In the genomic region with DNA sequence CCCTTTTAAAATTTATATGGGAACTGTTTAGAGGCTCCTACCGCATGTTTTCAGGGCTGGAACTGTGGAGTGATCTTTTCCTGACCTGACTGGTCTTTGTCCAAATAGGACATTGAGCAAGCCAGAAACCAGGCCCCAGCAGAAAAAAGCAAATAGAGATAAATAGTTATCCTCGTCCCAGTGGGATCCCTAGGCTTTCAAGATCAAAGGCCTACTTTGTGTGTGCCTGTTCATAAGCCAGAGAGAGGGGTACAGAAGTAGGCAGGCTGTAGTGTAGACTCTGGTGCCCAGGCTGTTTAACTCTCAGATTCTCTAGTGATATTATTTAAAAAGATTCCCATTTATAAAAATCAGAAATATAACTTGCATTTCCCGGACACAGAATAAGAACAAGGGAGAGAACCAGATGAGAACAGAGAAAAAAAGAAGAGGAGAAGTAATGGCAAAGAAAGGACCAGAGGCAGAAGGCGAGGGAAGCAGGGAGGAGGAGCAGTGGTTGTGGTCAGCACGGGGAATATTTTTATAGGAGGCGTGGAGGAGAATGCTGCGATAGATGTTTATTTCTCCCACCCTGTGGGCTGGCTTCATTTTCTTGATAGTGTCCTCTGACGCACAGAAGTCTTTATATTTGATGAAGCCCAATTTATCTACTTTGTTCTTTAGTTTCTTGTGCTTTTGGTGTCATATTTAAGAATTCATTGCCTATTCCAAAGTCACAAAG, we compare ENCODE assay signal across 13 cellular contexts.
DNase-seq lines count a peak whose midpoint lies in the region; TF ChIP-seq lines count a peak whose summit lies in the region.
"Had no signal": no experiment of that assay in that cellular context is flagged by ENCODE, and none has a peak within 500 bp of the region (broad histone marks: within the 10 kb centered on the region; RNA-seq: fewer than 3 reads in every experiment).

No MANE protein-coding gene starts in this region.

- H3K9me3 ChIP-seq in liver (ENCODE audit: control insufficient read depth in 4 of 4, low read length in 3 of 4) (no peaks in the 10 kb centered on the region), spleen (peaks cover 0 to 10% (median 0%) of the 10 kb centered on the region in 8 donors)

- peak; percentile 68 to 76 for TF ChIP-seq RAD21 in liver (IDR thresholded peaks at IDR 0.05)

- H3K4me1 ChIP-seq in liver (ENCODE audit: control insufficient read depth in 4 of 4, insufficient read depth in 4 of 4, low read length in 3 of 4) = peaks cover 2 to 13% (median 6%) of the 10 kb centered on the region in 4 donors
- peaks cover 0 to 6% (median 0%) of the 10 kb centered on the region in 6 donors for H3K4me1 ChIP-seq in spleen

- H3K27me3 ChIP-seq in liver (ENCODE audit: control insufficient read depth in 4 of 4, insufficient read depth in 4 of 4, low read length in 3 of 4) = no peaks in the 10 kb centered on the region
- no peaks in the 10 kb centered on the region for H3K27me3 ChIP-seq in spleen (replicated peaks in 1 of 7)

- 48% methylated on average over 8 of the region's 8 CpGs for WGBS in liver
- WGBS in spleen, 5 donors = 73 to 83% (median 80%) methylated on average over 8 of the region's 8 CpGs

- TF ChIP-seq CTCF in liver (IDR thresholded peaks at IDR 0.05; ENCODE audit: low read depth, low read length, missing input control) (no peak), spleen (IDR thresholded peaks at IDR 0.05 in 8 of 11, conservative IDR thresholded peaks at IDR 0.05 in 3 of 11) (no peak)

- H3K27ac ChIP-seq in liver (ENCODE audit: low read depth in 1 of 2, low read length in 2 of 2) (peak overlapping the region; percentile 59 to 88), spleen (peak overlapping the region in 7 of 8 donors; percentile 2 to 60 (median 17))
- H3K27ac ChIP-seq: KMS-11 had no signal

- no peak for TF ChIP-seq POLR2A in spleen (IDR thresholded peaks at IDR 0.05)

- H3K36me3 ChIP-seq in liver (ENCODE audit: control insufficient read depth in 4 of 4, insufficient read depth in 3 of 4, low read depth in 1 of 4, low read length in 3 of 4) (no peaks in the 10 kb centered on the region), spleen (peaks cover 0 to 17% (median 0%) of the 10 kb centered on the region in 6 donors)

- DNase-seq in H4 (ENCODE audit: low spot score) (peak; percentile 59), cerebellar cortex (ENCODE audit: low spot score) (peak; percentile 16), spleen (no peak), NCI-H2107 (lab: John Stamatoyannopoulos, UW) (no peak), posterior vena cava (ENCODE audit: low spot score) (no peak), NCI-H1092 treated with DMSO at 0.1 percent for 48 hours (lab: John Stamatoyannopoulos, UW) (no peak), NCI-H524 treated with DMSO at 0.1 percent for 48 hours (lab: John Stamatoyannopoulos, UW) (no peak)
- DNase-seq: activated T-cell treated with anti-CD3 and anti-CD28 coated beads for 4 hours; CD4-positive, CD25-positive, alpha-beta regulatory T cell; NCI-H748 treated with DMSO at 0.1 percent for 48 hours had no signal

- intact Hi-C loops in spleen (cut with DNase I; ENCODE audit: low total_unique reads) (no loop called here), posterior vena cava (cut with DNase I) (no loop called here)

- H3K4me3 ChIP-seq in liver (ENCODE audit: low read depth in 1 of 3, low read length in 3 of 3) = no peak overlapping the region
- H3K4me3 ChIP-seq in spleen = no peak overlapping the region
- H3K4me3 ChIP-seq: skin epidermis had no signal

- H3K9ac ChIP-seq in liver (ENCODE audit: low read depth in 1 of 2, low read length in 2 of 2) = peak overlapping the region in 1 of 2 donors; percentile 71
- H3K9ac ChIP-seq: KMS-11 had no signal

TF ChIP-seq in liver, 16 proteins besides CTCF, POLR2A, EP300 and RAD21:
- peak; percentile 83 for TF ChIP-seq SP1 (IDR thresholded peaks at IDR 0.05)
- TF ChIP-seq, protein P1, sequence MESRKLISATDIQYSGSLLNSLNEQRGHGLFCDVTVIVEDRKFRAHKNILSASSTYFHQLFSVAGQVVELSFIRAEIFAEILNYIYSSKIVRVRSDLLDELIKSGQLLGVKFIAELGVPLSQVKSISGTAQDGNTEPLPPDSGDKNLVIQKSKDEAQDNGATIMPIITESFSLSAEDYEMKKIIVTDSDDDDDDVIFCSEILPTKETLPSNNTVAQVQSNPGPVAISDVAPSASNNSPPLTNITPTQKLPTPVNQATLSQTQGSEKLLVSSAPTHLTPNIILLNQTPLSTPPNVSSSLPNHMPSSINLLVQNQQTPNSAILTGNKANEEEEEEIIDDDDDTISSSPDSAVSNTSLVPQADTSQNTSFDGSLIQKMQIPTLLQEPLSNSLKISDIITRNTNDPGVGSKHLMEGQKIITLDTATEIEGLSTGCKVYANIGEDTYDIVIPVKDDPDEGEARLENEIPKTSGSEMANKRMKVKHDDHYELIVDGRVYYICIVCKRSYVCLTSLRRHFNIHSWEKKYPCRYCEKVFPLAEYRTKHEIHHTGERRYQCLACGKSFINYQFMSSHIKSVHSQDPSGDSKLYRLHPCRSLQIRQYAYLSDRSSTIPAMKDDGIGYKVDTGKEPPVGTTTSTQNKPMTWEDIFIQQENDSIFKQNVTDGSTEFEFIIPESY (IDR thresholded peaks at IDR 0.05) = peak; percentile 81
- TF ChIP-seq YY1 (IDR thresholded peaks at IDR 0.05) = peak; percentile 83
- peak; percentile 64 for TF ChIP-seq TAF1 (conservative IDR thresholded peaks at IDR 0.05)
- TF ChIP-seq NR2F2 (IDR thresholded peaks at IDR 0.05) = peak; percentile 93
- no peak for TF ChIP-seq HNF4G (IDR thresholded peaks at IDR 0.05)
- peak; percentile 81 to 90 for TF ChIP-seq HNF4A (conservative IDR thresholded peaks at IDR 0.05)
- TF ChIP-seq EGR1 (IDR thresholded peaks at IDR 0.05; ENCODE audit: low read depth in 2 of 2) = peak in 1 of 2 donors; percentile 82
- no peak for TF ChIP-seq GABPA (IDR thresholded peaks at IDR 0.05 in 1 of 2, conservative IDR thresholded peaks at IDR 0.05 in 1 of 2)
- TF ChIP-seq, protein P2, sequence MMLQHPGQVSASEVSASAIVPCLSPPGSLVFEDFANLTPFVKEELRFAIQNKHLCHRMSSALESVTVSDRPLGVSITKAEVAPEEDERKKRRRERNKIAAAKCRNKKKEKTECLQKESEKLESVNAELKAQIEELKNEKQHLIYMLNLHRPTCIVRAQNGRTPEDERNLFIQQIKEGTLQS (IDR thresholded peaks at IDR 0.05) = no peak
- TF ChIP-seq RXRA (IDR thresholded peaks at IDR 0.05) = peak; percentile 88 to 92
- peak; percentile 79 for TF ChIP-seq FOXA1 (IDR thresholded peaks at IDR 0.05)
- TF ChIP-seq, protein P3, sequence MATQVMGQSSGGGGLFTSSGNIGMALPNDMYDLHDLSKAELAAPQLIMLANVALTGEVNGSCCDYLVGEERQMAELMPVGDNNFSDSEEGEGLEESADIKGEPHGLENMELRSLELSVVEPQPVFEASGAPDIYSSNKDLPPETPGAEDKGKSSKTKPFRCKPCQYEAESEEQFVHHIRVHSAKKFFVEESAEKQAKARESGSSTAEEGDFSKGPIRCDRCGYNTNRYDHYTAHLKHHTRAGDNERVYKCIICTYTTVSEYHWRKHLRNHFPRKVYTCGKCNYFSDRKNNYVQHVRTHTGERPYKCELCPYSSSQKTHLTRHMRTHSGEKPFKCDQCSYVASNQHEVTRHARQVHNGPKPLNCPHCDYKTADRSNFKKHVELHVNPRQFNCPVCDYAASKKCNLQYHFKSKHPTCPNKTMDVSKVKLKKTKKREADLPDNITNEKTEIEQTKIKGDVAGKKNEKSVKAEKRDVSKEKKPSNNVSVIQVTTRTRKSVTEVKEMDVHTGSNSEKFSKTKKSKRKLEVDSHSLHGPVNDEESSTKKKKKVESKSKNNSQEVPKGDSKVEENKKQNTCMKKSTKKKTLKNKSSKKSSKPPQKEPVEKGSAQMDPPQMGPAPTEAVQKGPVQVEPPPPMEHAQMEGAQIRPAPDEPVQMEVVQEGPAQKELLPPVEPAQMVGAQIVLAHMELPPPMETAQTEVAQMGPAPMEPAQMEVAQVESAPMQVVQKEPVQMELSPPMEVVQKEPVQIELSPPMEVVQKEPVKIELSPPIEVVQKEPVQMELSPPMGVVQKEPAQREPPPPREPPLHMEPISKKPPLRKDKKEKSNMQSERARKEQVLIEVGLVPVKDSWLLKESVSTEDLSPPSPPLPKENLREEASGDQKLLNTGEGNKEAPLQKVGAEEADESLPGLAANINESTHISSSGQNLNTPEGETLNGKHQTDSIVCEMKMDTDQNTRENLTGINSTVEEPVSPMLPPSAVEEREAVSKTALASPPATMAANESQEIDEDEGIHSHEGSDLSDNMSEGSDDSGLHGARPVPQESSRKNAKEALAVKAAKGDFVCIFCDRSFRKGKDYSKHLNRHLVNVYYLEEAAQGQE (IDR thresholded peaks at IDR 0.05) = no peak
- TF ChIP-seq FOXA2 (IDR thresholded peaks at IDR 0.05) = peak; percentile 69
- TF ChIP-seq, protein P4, sequence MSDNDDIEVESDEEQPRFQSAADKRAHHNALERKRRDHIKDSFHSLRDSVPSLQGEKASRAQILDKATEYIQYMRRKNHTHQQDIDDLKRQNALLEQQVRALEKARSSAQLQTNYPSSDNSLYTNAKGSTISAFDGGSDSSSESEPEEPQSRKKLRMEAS (IDR thresholded peaks at IDR 0.05) = peak; percentile 95
- TF ChIP-seq JUND (IDR thresholded peaks at IDR 0.05) = peak; percentile 37 to 83

Comparison
In these comparisons a context has a peak if more than half of its experiments do, and no peak if none do; other contexts are left out.
1. DNase-seq: peak in H4 (single experiment) and cerebellar cortex (single experiment); none in spleen (single experiment), NCI-H2107 (single experiment), posterior vena cava (single experiment), NCI-H1092 treated with DMSO at 0.1 percent for 48 hours (single experiment) and NCI-H524 treated with DMSO at 0.1 percent for 48 hours (single experiment).